Comparison of ENCODE assay signal across 13 cellular contexts in genomic region chr15:96264801-96265515, GRCh38.
A peak's percentile ranks its signal among the peaks of the same experiment; 100 is the strongest.
DNase-seq lines count a peak whose midpoint lies in the region; ATAC-seq, FAIRE-seq and TF ChIP-seq lines count a peak whose summit lies in the region.
"Had no signal": no experiment of that assay in that cellular context is flagged by ENCODE, and none has a peak within 500 bp of the region (broad histone marks: within the 10 kb centered on the region; RNA-seq: fewer than 3 reads in every experiment).

No MANE protein-coding gene starts in this region.

- no peak for FAIRE-seq in bronchial epithelial cell (lab: Jason Lieb, UNC)

- H3K4me3 ChIP-seq in AG10803 (ENCODE audit: low read length) (no peak overlapping the region), bronchial epithelial cell (ENCODE audit: low read depth, low read length) (no peak overlapping the region)
- H3K4me3 ChIP-seq: colonic mucosa, heart left ventricle had no signal

- ATAC-seq in HG02623 (IDR thresholded peaks at IDR 0.05; ENCODE audit: unreplicated experiment) = no peak
- no peak for ATAC-seq in GM21576 (IDR thresholded peaks at IDR 0.05; ENCODE audit: unreplicated experiment)
- ATAC-seq: heart left ventricle; naive thymus-derived CD8-positive, alpha-beta T cell had no signal

- DNase-seq in AG10803 (ENCODE audit: low read depth) (peak; percentile 37), M059J (ENCODE audit: low read depth) (peak; percentile 86), bronchial epithelial cell (ENCODE audit: low read depth) (peak; percentile 63), myocyte (ENCODE audit: low read depth) (peak; percentile 62), NCI-H1417 treated with DMSO at 0.1 percent for 48 hours (lab: John Stamatoyannopoulos, UW) (no peak), substantia nigra (lab: John Stamatoyannopoulos, UW) (no peak)
- DNase-seq: BE2C; colonic mucosa; heart left ventricle; naive thymus-derived CD8-positive, alpha-beta T cell; NCI-H1436 had no signal

- no peaks in the 10 kb centered on the region for H3K27me3 ChIP-seq in bronchial epithelial cell (ENCODE audit: control insufficient read depth, insufficient read depth, low read length)
- H3K27me3 ChIP-seq: colonic mucosa, heart left ventricle had no signal

- no peak overlapping the region for H3K27ac ChIP-seq in substantia nigra (ENCODE audit: low read depth, low read length, poor library complexity, severe bottlenecking)
- H3K27ac ChIP-seq: colonic mucosa, heart left ventricle had no signal

- no peaks in the 10 kb centered on the region for H3K36me3 ChIP-seq in bronchial epithelial cell (ENCODE audit: control insufficient read depth, insufficient read depth, low read length)
- H3K36me3 ChIP-seq: BE2C, colonic mucosa had no signal

- TF ChIP-seq CTCF in AG10803 (conservative IDR thresholded peaks at IDR 0.05; ENCODE audit: low read length) (no peak), bronchial epithelial cell (IDR thresholded peaks at IDR 0.05; ENCODE audit: insufficient read depth, low read length, severe bottlenecking) (no peak)

Comparison
In these comparisons a context has a peak if more than half of its experiments do, and no peak if none do; other contexts are left out.
1. DNase-seq: peak in AG10803 (single experiment), M059J (single experiment), bronchial epithelial cell (single experiment) and myocyte (single experiment); none in NCI-H1417 treated with DMSO at 0.1 percent for 48 hours (single experiment) and substantia nigra (0 of 49).